ENCODE assay signal across 11 cellular contexts in genomic region chr2:83081835-83082522, GRCh38.
DNase-seq lines count a peak whose midpoint lies in the region; ATAC-seq and TF ChIP-seq lines count a peak whose summit lies in the region.
"Had no signal": no experiment of that assay in that cellular context is flagged by ENCODE, and none has a peak within 500 bp of the region (broad histone marks: within the 10 kb centered on the region; RNA-seq: fewer than 3 reads in every experiment).

No MANE protein-coding gene starts in this region.

- H3K36me3 Mint-ChIP-seq in activated naive CD4-positive, alpha-beta T cell treated with anti-CD3 and anti-CD28 coated beads, Interleukin-2, amount 10 ng/mL, durations not matched to agents 7 days and 5 days = no peaks in the 10 kb centered on the region

- peak; percentile 93 for DNase-seq in DMS53 treated with DMSO at 0.1 percent for 48 hours (lab: John Stamatoyannopoulos, UW; ENCODE audit: unreplicated experiment)
- peak; percentile 82 to 92 for DNase-seq in NCI-H2081 (lab: John Stamatoyannopoulos, UW)
- peak; percentile 69 for DNase-seq in astrocyte of the spinal cord (ENCODE audit: low read depth, low spot score)
- DNase-seq in left lobe of liver (ENCODE audit: low spot score) = no peak
- DNase-seq in stimulated activated naive CD8-positive, alpha-beta T cell treated with anti-CD3 and anti-CD28 coated beads, Interleukin-15, Interleukin-2, amounts not matched to agents 100 U/mL and 50 U/mL, for 24 hours = no peak
- DNase-seq in T1000 (lab: John Stamatoyannopoulos, UW) = no peak
- DNase-seq in activated naive CD4-positive, alpha-beta T cell treated with anti-CD3 and anti-CD28 coated beads, Interleukin-2, amount 10 ng/mL, durations not matched to agents 7 days and 5 days = no peak
- no peak for DNase-seq in cerebellum (ENCODE audit: low spot score)
- DNase-seq: activated effector memory CD4-positive, alpha-beta T cell treated with anti-CD3 and anti-CD28 coated beads, Interleukin-2, amount 50 U/mL, for 16 hours; Peyer's patch; stimulated activated CD4-positive, alpha-beta T cell treated with anti-CD3 and anti-CD28 coated beads, Interleukin-4, amount 100 ng/mL, for 4 hours had no signal

- no peak for TF ChIP-seq CTCF in astrocyte of the spinal cord (IDR thresholded peaks at IDR 0.05; ENCODE audit: low read depth, low read length)

- H3K27me3 Mint-ChIP-seq in activated naive CD4-positive, alpha-beta T cell treated with anti-CD3 and anti-CD28 coated beads, Interleukin-2, amount 10 ng/mL, durations not matched to agents 7 days and 5 days = no peaks in the 10 kb centered on the region

- no peaks in the 10 kb centered on the region for H3K4me1 Mint-ChIP-seq in activated naive CD4-positive, alpha-beta T cell treated with anti-CD3 and anti-CD28 coated beads, Interleukin-2, amount 10 ng/mL, durations not matched to agents 7 days and 5 days

- CTCF ChIA-PET in activated naive CD4-positive, alpha-beta T cell treated with anti-CD3 and anti-CD28 coated beads, Interleukin-2, amount 10 ng/mL, durations not matched to agents 7 days and 5 days (lab: Charles Lee) = no interaction called here

- ATAC-seq in left lobe of liver = peak; percentile 62
- ATAC-seq in stimulated activated naive CD8-positive, alpha-beta T cell treated with anti-CD3 and anti-CD28 coated beads, Interleukin-15, Interleukin-2, amounts not matched to agents 100 U/mL and 50 U/mL, for 24 hours = no peak

- in situ Hi-C loops in astrocyte of the spinal cord (cut with HindIII; ENCODE audit: low sequenced_read_pairs) = no loop called here

- no peak overlapping the region for H3K4me3 ChIP-seq in astrocyte of the spinal cord (ENCODE audit: low read depth, low read length)
- H3K4me3 ChIP-seq: Peyer's patch had no signal

- no peak overlapping the region for H3K27ac Mint-ChIP-seq in activated naive CD4-positive, alpha-beta T cell treated with anti-CD3 and anti-CD28 coated beads, Interleukin-2, amount 10 ng/mL, durations not matched to agents 7 days and 5 days

- H3K4me3 Mint-ChIP-seq in activated naive CD4-positive, alpha-beta T cell treated with anti-CD3 and anti-CD28 coated beads, Interleukin-2, amount 10 ng/mL, durations not matched to agents 7 days and 5 days = no peak overlapping the region

- peaks cover 4% of the 10 kb centered on the region for H3K9me3 Mint-ChIP-seq in activated naive CD4-positive, alpha-beta T cell treated with anti-CD3 and anti-CD28 coated beads, Interleukin-2, amount 10 ng/mL, durations not matched to agents 7 days and 5 days

Comparison
In these comparisons a context has a peak if more than half of its experiments do, and no peak if none do; other contexts are left out.
1. DNase-seq: peak in DMS53 treated with DMSO at 0.1 percent for 48 hours (single experiment), NCI-H2081 (2 of 2) and astrocyte of the spinal cord (single experiment); none in left lobe of liver (single experiment), stimulated activated naive CD8-positive, alpha-beta T cell treated with anti-CD3 and anti-CD28 coated beads, Interleukin-15, Interleukin-2, amounts not matched to agents 100 U/mL and 50 U/mL, for 24 hours (single experiment), T1000 (single experiment), activated naive CD4-positive, alpha-beta T cell treated with anti-CD3 and anti-CD28 coated beads, Interleukin-2, amount 10 ng/mL, durations not matched to agents 7 days and 5 days (single experiment) and cerebellum (single experiment).